ENCODE assay signal across 10 cellular contexts in the genomic region with DNA sequence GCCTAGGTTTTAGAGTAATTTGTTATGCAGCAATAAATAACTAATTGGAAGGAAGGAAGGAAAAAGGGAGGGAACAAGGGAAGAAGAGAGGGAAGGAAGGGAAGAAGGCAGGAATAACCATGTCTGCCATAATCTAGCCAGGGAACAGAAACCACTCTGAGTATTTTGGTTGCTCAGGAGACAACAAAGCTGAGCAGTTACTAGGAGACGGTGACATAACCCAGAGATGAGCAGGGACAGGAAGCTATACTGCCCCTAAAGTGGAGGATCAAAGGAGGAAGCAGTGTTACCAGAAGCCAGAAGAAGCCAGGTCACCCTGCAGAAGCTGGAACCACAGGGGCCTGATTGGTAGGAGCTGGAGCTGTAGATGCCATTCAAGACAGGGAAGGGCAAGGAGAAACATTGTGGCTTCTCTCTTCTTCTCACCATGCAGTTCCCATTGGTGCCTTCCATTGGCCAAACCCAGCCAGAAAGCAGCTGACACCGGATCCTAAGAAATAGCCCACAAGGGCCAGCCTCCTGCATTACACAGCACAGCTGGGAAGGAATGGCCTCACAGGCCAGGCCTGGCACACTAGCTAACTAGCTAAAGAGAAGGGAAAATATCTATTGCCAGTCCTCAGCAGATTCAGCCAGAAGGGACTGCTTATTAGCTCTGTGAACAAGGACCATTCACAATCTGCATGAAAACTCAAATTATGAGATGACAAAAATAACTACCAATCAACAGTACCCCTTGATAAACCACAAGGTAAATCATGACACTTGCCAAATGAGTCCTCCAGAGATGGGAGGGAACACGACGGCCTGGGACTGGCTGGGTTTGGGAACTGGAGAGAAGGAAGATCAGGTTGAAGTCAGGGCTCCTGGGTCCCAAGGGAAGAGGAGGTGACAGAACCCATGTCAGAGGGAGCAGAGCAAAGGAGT.
A peak's percentile ranks its signal among the peaks of the same experiment; 100 is the strongest.
DNase-seq lines count a peak whose midpoint lies in the region; ATAC-seq and TF ChIP-seq lines count a peak whose summit lies in the region.
"Had no signal": no experiment of that assay in that cellular context is flagged by ENCODE, and none has a peak within 500 bp of the region (broad histone marks: within the 10 kb centered on the region; RNA-seq: fewer than 3 reads in every experiment).

No MANE protein-coding gene starts in this region.

- peaks cover 0 to 3% (median 0%) of the 10 kb centered on the region in 8 donors for H3K9me3 Mint-ChIP-seq in CD4-positive, alpha-beta memory T cell
- H3K9me3 Mint-ChIP-seq in T-helper 1 cell treated with Interleukin-12 subunit alpha and Interleukin-12 subunit beta and Interleukin-4 antibody, amounts not matched to agents 30 μg/mL and 1 μg/mL, for 36 hours, result no peaks in the 10 kb centered on the region
- H3K9me3 Mint-ChIP-seq in H9, result no peaks in the 10 kb centered on the region

- H2BK5ac ChIP-seq in H9 (ENCODE audit: insufficient read length, low read length), result no peak overlapping the region

- peak overlapping the region; percentile 69 to 89 (median 80) for H3K4me3 Mint-ChIP-seq in CD4-positive, alpha-beta memory T cell
- no peak overlapping the region for H3K4me3 Mint-ChIP-seq in T-helper 1 cell treated with Interleukin-12 subunit alpha and Interleukin-12 subunit beta and Interleukin-4 antibody, amounts not matched to agents 30 μg/mL and 1 μg/mL, for 36 hours
- no peak overlapping the region for H3K4me3 Mint-ChIP-seq in H9

- TF ChIP-seq POLR2A in GM19099 (IDR thresholded peaks at IDR 0.05; ENCODE audit: extremely low read depth, insufficient read length, low read depth) (peak; percentile 54), erythroblast (IDR thresholded peaks at IDR 0.05; ENCODE audit: low read length) (no peak)

- H3K27ac Mint-ChIP-seq in CD4-positive, alpha-beta memory T cell, result peak overlapping the region in 3 of 7 donors; percentile 47 to 80 (median 55)
- peak overlapping the region; percentile 61 for H3K27ac Mint-ChIP-seq in T-helper 1 cell treated with Interleukin-12 subunit alpha and Interleukin-12 subunit beta and Interleukin-4 antibody, amounts not matched to agents 30 μg/mL and 1 μg/mL, for 36 hours
- H3K27ac Mint-ChIP-seq in H9, result no peak overlapping the region

- H3K56ac ChIP-seq in H9 (ENCODE audit: insufficient read length, low read depth, low read length), result no peak overlapping the region

- H3K4me1 Mint-ChIP-seq in CD4-positive, alpha-beta memory T cell, result peaks cover 15 to 20% (median 18%) of the 10 kb centered on the region in 4 donors
- peaks cover 23% of the 10 kb centered on the region for H3K4me1 Mint-ChIP-seq in T-helper 1 cell treated with Interleukin-12 subunit alpha and Interleukin-12 subunit beta and Interleukin-4 antibody, amounts not matched to agents 30 μg/mL and 1 μg/mL, for 36 hours (ENCODE audit: low read depth)
- H3K4me1 Mint-ChIP-seq in H9, result peaks cover 0 to 2% of the 10 kb centered on the region in 2 experiments; a peak in 2 of 4 replicates

- no peaks in the 10 kb centered on the region for H3K9me3 ChIP-seq in CD4-positive, alpha-beta memory T cell (ENCODE audit: control insufficient read depth in 1 of 2, low read length in 2 of 2)
- no peaks in the 10 kb centered on the region for H3K9me3 ChIP-seq in H9 (ENCODE audit: control insufficient read depth, low read depth, low read length)

- peaks cover 21% of the 10 kb centered on the region for H3K4me1 ChIP-seq in CD4-positive, alpha-beta memory T cell (ENCODE audit: insufficient read depth, low read length)
- no peaks in the 10 kb centered on the region; the same call in 1 of the 2 replicates for H3K4me1 ChIP-seq in H9 (ENCODE audit: insufficient read depth, low read length)

- no peak overlapping the region for H3K9ac ChIP-seq in H9 (ENCODE audit: extremely low read depth, insufficient read length, low read length)

- peaks cover 13 to 35% of the 10 kb centered on the region in 2 donors for H3K27me3 Mint-ChIP-seq in CD4-positive, alpha-beta memory T cell
- peaks cover 43% of the 10 kb centered on the region for H3K27me3 Mint-ChIP-seq in T-helper 1 cell treated with Interleukin-12 subunit alpha and Interleukin-12 subunit beta and Interleukin-4 antibody, amounts not matched to agents 30 μg/mL and 1 μg/mL, for 36 hours (ENCODE audit: low read depth)
- H3K27me3 Mint-ChIP-seq in H9 (ENCODE audit: low read depth), result peaks cover 6% of the 10 kb centered on the region

- DNase-seq in CD4-positive, alpha-beta memory T cell, result peak in 1 of 5 donors; percentile 5
- DNase-seq in H9 (no peak), retina (no peak), erythroblast (lab: John Stamatoyannopoulos, UW) (no peak)
- DNase-seq in activated CD8-positive, alpha-beta memory T cell treated with anti-CD3 and anti-CD28 coated beads for 24 hours, result no peak
- DNase-seq: caudate nucleus had no signal

- H3K18ac ChIP-seq in H9 (ENCODE audit: insufficient read length, low read depth, low read length), result no peak overlapping the region

- TF ChIP-seq CTCF in H9 (conservative IDR thresholded peaks at IDR 0.05), result no peak

- H2AFZ ChIP-seq in H9 (ENCODE audit: low read length), result no peak overlapping the region

- H3T11ph ChIP-seq in H9 (ENCODE audit: low read length), result no peak overlapping the region

- WGBS in H9 (ENCODE audit: extremely low coverage, insufficient read length, low lambda C conversion rate), result no CpG with 5 or more reads among the region's 4 CpGs

- peaks cover 2% of the 10 kb centered on the region for H4K20me1 ChIP-seq in H9 (ENCODE audit: control insufficient read depth, insufficient read depth, insufficient read length)

- no peak overlapping the region for H3K23ac ChIP-seq in H9 (ENCODE audit: insufficient read length, low read depth, low read length)

- no peak overlapping the region for H4K8ac ChIP-seq in H9 (replicated peaks; ENCODE audit: insufficient read length, low read depth, low read length)

- H3K36me3 ChIP-seq in CD4-positive, alpha-beta memory T cell (ENCODE audit: insufficient read depth, low read length), result no peaks in the 10 kb centered on the region

- H2BK15ac ChIP-seq in H9 (ENCODE audit: low read depth, low read length), result no peak overlapping the region

- no peak overlapping the region for H4K5ac ChIP-seq in H9 (ENCODE audit: insufficient read length, low read depth, low read length)

- POLR2A ChIA-PET in CD4-positive, alpha-beta memory T cell (lab: Charles Lee; ENCODE audit: partially characterized antibody), result no interaction called here

- peaks cover 0 to under 1% of the 10 kb centered on the region in 2 donors for H3K36me3 Mint-ChIP-seq in CD4-positive, alpha-beta memory T cell
- no peaks in the 10 kb centered on the region for H3K36me3 Mint-ChIP-seq in T-helper 1 cell treated with Interleukin-12 subunit alpha and Interleukin-12 subunit beta and Interleukin-4 antibody, amounts not matched to agents 30 μg/mL and 1 μg/mL, for 36 hours (ENCODE audit: low read depth)
- H3K36me3 Mint-ChIP-seq in H9 (ENCODE audit: insufficient read depth in 1 of 3, low read depth in 3 of 3), result no peaks in the 10 kb centered on the region

- H3K23me2 ChIP-seq in H9 (ENCODE audit: insufficient read length, low read depth, low read length, poor library complexity, severe bottlenecking), result no peaks in the 10 kb centered on the region

- H3K79me1 ChIP-seq in H9 (ENCODE audit: insufficient read depth, low read depth, low read length, poor library complexity, severe bottlenecking), result no peaks in the 10 kb centered on the region

- H3K4me3 ChIP-seq in CD4-positive, alpha-beta memory T cell (ENCODE audit: low read length in 2 of 2), result peak overlapping the region in 1 of 2 donors; percentile 38

- H3K79me2 ChIP-seq in H9 (ENCODE audit: insufficient read depth, low read length), result no peaks in the 10 kb centered on the region

- no peaks in the 10 kb centered on the region for H3K27me3 ChIP-seq in CD4-positive, alpha-beta memory T cell (ENCODE audit: insufficient read depth, low read length)
- H3K27me3 ChIP-seq in H9 (ENCODE audit: insufficient read depth, low read length), result no peaks in the 10 kb centered on the region

- no peak overlapping the region for H2BK120ac ChIP-seq in H9 (ENCODE audit: low read depth, low read length, poor library complexity, severe bottlenecking)

- H3K27ac ChIP-seq in CD4-positive, alpha-beta memory T cell (ENCODE audit: low read depth, low read length), result no peak overlapping the region
- no peak overlapping the region for H3K27ac ChIP-seq in H9 (ENCODE audit: insufficient read length, low read depth, low read length)

- CTCF ChIA-PET in CD4-positive, alpha-beta memory T cell (lab: Charles Lee; ENCODE audit: partially characterized antibody), result interaction anchor here (1.0 to 1.8 kb wide), 3 partner anchors 8 to 697 kb away, joined by 4 to 5 read pairs (median 4); no protein-coding TSS in a partner anchor

- no peak overlapping the region for H2AK5ac ChIP-seq in H9 (ENCODE audit: insufficient read length, low read length)

- H3K4ac ChIP-seq in H9 (ENCODE audit: low read depth, low read length), result no peak overlapping the region

- no peak overlapping the region; the same call in 1 of the 2 replicates for H3K14ac ChIP-seq in H9 (ENCODE audit: insufficient read depth, low read length)

- no peak overlapping the region for H2BK20ac ChIP-seq in H9 (ENCODE audit: low read depth, low read length, poor library complexity, severe bottlenecking)

- H3K4me2 ChIP-seq in H9 (ENCODE audit: insufficient read depth, insufficient read length, low read length), result no peak overlapping the region

- no peak overlapping the region for H2BK12ac ChIP-seq in H9 (ENCODE audit: insufficient read length, low read depth, low read length)

- intact Hi-C loops in CD4-positive, alpha-beta memory T cell (cut with micrococcal nuclease), result no loop called here

- peak; percentile 38 for ATAC-seq in HG03103 (IDR thresholded peaks at IDR 0.05; ENCODE audit: low read depth, unreplicated experiment)
- ATAC-seq: Panc1 had no signal

- no peak overlapping the region for H4K91ac ChIP-seq in H9 (ENCODE audit: insufficient read length, low read depth, low read length)

Comparison
In these comparisons a context has a peak if more than half of its experiments do, and no peak if none do; other contexts are left out.
1. H3K4me3 Mint-ChIP-seq: peak in CD4-positive, alpha-beta memory T cell (8 of 8); none in T-helper 1 cell treated with Interleukin-12 subunit alpha and Interleukin-12 subunit beta and Interleukin-4 antibody, amounts not matched to agents 30 μg/mL and 1 μg/mL, for 36 hours (single experiment) and H9 (0 of 2).